In the genomic region with DNA sequence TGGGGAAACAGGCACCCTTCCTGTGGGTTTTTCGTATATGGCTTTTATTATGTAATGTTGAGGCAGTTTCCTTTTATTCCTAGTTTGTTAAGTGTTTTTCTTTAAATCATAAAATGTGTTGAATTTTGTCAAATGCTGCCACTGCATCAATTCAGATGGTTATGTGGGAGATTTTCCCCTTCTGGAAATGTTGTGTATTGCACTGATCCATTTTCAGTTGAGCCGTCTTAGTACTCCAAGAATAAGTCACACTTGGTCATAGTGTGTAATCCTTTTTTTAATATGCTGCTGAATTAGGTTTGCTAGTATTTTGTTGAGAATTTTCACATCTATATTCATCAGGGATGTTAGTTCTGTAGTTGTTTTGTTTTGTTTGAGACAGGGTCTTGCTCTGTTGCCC, we compare ENCODE assay signal across 15 cellular contexts.
"Had no signal": no experiment of that assay in that cellular context is flagged by ENCODE, and none has a peak within 500 bp of the region (broad histone marks: within the 10 kb centered on the region; RNA-seq: fewer than 3 reads in every experiment).

No MANE protein-coding gene starts in this region.

- H3K27me3 Mint-ChIP-seq: activated CD4-positive, alpha-beta memory T cell treated with anti-CD3 and anti-CD28 coated beads, Interleukin-2, amount 10 ng/mL, durations not matched to agents 7 days and 5 days had no signal

- H3K4me3 Mint-ChIP-seq: activated CD4-positive, alpha-beta memory T cell treated with anti-CD3 and anti-CD28 coated beads, Interleukin-2, amount 10 ng/mL, durations not matched to agents 7 days and 5 days; mesothelial cell of epicardium; T-helper 1 cell treated with Interleukin-12 subunit alpha and Interleukin-12 subunit beta and Interleukin-4 antibody, amounts not matched to agents 30 μg/mL and 1 μg/mL, for 36 hours had no signal

- H3K4me1 ChIP-seq: lower lobe of right lung, tibial nerve had no signal

- H3K27ac Mint-ChIP-seq: activated CD4-positive, alpha-beta memory T cell treated with anti-CD3 and anti-CD28 coated beads, Interleukin-2, amount 10 ng/mL, durations not matched to agents 7 days and 5 days; mesothelial cell of epicardium; T-helper 1 cell treated with Interleukin-12 subunit alpha and Interleukin-12 subunit beta and Interleukin-4 antibody, amounts not matched to agents 30 μg/mL and 1 μg/mL, for 36 hours had no signal

- H3K27me3 ChIP-seq: tibial nerve had no signal

- DNase-seq: activated CD4-positive, alpha-beta memory T cell treated with anti-CD3 and anti-CD28 coated beads, Interleukin-2, amount 10 ng/mL, durations not matched to agents 7 days and 5 days; activated naive CD4-positive, alpha-beta T cell treated with Interleukin-2 at 50 U/mL for 16 hours; caudate nucleus; cortex of kidney; effector memory CD4-positive, alpha-beta T cell; left cardiac atrium; lower lobe of right lung; posterior cingulate gyrus; right cardiac atrium; SK-N-SH; small intestine had no signal

- H3K27ac ChIP-seq: epithelial cell of prostate, lower lobe of right lung, tibial nerve had no signal

- ATAC-seq: left cardiac atrium, lower lobe of right lung, right cardiac atrium had no signal

- H3K4me1 Mint-ChIP-seq: mesothelial cell of epicardium had no signal

- H3K4me3 ChIP-seq: lower lobe of right lung, tibial nerve had no signal
